ENCODE assay signal across 8 cellular contexts in the genomic region with DNA sequence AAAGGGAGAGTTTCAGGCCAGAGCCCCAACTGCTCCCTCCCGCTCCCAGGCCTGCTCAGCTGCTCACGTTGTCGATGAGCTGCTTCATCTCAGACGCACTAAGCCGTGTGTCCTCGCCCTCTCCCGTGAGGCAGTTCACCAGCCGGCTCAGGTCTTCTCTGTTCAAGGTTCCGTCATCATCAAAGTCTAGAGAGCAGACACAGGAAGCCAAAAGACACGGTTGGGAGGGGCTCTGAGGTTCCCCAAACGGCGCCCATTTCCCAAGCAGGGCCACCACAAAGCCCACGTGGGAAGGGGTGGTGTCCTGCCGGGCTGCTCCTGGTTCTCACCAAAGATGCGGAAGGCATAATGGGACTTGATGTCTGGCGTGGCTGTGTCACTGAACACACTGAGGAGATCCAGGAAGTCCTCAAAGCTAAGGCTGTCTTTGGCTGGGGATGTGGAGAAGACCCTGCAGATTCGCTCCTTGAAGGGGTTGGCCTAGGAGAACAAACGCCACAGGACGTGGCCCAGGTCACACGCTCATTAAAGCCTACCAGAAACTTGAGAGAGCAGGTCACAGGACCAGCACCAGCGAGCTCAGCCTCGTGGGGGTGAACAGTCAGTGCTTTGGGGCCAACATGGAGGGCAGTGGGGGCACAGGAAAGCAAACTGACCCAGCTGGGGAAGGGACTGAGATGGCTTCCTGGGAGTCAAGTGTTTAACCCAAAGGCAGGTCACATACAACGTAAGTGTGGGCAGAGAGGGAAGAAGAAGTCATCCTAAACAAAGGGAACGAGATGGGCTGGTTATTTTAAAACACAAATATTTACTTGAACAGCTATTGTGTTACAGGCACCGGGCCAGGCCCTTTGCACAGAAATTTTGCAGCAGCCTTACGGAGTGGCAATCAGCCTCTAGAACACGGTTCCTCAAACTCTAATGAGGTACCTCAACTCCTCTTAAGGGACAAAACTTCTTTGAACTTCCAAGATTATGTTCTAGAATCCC. TPM values are rescaled to one million over a fixed set of nuclear protein-coding genes. Genes with fewer than 3 reads are reported as not detected.
DNase-seq lines count a peak whose midpoint lies in the region; ATAC-seq and TF ChIP-seq lines count a peak whose summit lies in the region.

No MANE protein-coding gene starts in this region.

- H3K9me3 Mint-ChIP-seq in HFFc6 = no peaks in the 10 kb centered on the region
- H3K9me3 Mint-ChIP-seq in activated CD8-positive, alpha-beta T cell treated with anti-CD3 and anti-CD28 coated beads, Interleukin-2, amount 10 ng/mL, durations not matched to agents 7 days and 5 days (ENCODE audit: insufficient read depth) = no peaks in the 10 kb centered on the region

- H3K4me3 Mint-ChIP-seq in HFFc6 = peak overlapping the region; percentile 53
- peak overlapping the region; percentile 92 for H3K4me3 Mint-ChIP-seq in activated CD8-positive, alpha-beta T cell treated with anti-CD3 and anti-CD28 coated beads, Interleukin-2, amount 10 ng/mL, durations not matched to agents 7 days and 5 days

- no peak for TF ChIP-seq CTCF in HFFc6 (IDR thresholded peaks at IDR 0.05)
- no peak for TF ChIP-seq CTCF in esophagus muscularis mucosa (IDR thresholded peaks at IDR 0.05)

- H3K27me3 Mint-ChIP-seq in HFFc6 (ENCODE audit: insufficient read depth) = no peaks in the 10 kb centered on the region; the same call in 1 of the 2 replicates
- H3K27me3 Mint-ChIP-seq in activated CD8-positive, alpha-beta T cell treated with anti-CD3 and anti-CD28 coated beads, Interleukin-2, amount 10 ng/mL, durations not matched to agents 7 days and 5 days (ENCODE audit: low read depth) = no peaks in the 10 kb centered on the region

- H3K27ac Mint-ChIP-seq in HFFc6 = no peak overlapping the region
- H3K27ac Mint-ChIP-seq in activated CD8-positive, alpha-beta T cell treated with anti-CD3 and anti-CD28 coated beads, Interleukin-2, amount 10 ng/mL, durations not matched to agents 7 days and 5 days = peak overlapping the region; percentile 93

- intact Hi-C loops in esophagus muscularis mucosa (cut with DNase I) = no loop called here

- POLR2A ChIA-PET in activated CD8-positive, alpha-beta T cell treated with anti-CD3 and anti-CD28 coated beads, Interleukin-2, amount 10 ng/mL, durations not matched to agents 7 days and 5 days (lab: Charles Lee) = interaction anchor here (0.6 to 4.7 kb wide), 9 partner anchors 14 to 614 kb away, joined by 3 to 35 read pairs (median 3); a partner anchor contains a TSS

- CTCF ChIA-PET in activated CD8-positive, alpha-beta T cell treated with anti-CD3 and anti-CD28 coated beads, Interleukin-2, amount 10 ng/mL, durations not matched to agents 7 days and 5 days (lab: Charles Lee) = interaction anchor here (0.8 to 4.0 kb wide), 11 partner anchors 9 to 701 kb away, joined by 3 to 21 read pairs (median 4); a partner anchor contains a TSS

- peak; percentile 64 for ATAC-seq in activated CD8-positive, alpha-beta T cell treated with anti-CD3 and anti-CD28 coated beads, Interleukin-2, amount 10 ng/mL, durations not matched to agents 7 days and 5 days
- ATAC-seq in HG03097 (IDR thresholded peaks at IDR 0.05; ENCODE audit: low FRiP score, unreplicated experiment) = no peak

- no peak for TF ChIP-seq EP300 in esophagus muscularis mucosa (IDR thresholded peaks at IDR 0.05)

- H3K36me3 Mint-ChIP-seq in HFFc6 (ENCODE audit: low read depth) = peaks cover 6% of the 10 kb centered on the region
- H3K36me3 Mint-ChIP-seq in activated CD8-positive, alpha-beta T cell treated with anti-CD3 and anti-CD28 coated beads, Interleukin-2, amount 10 ng/mL, durations not matched to agents 7 days and 5 days (ENCODE audit: low read depth) = peaks cover 36% of the 10 kb centered on the region

- no peak overlapping the region for H3K4me3 ChIP-seq in esophagus muscularis mucosa

- peaks cover 15 to 63% (median 55%) of the 10 kb centered on the region in 4 donors for H3K36me3 ChIP-seq in esophagus muscularis mucosa

- TF ChIP-seq POLR2A in esophagus muscularis mucosa (IDR thresholded peaks at IDR 0.05; ENCODE audit: low read depth) = no peak

- H3K27ac ChIP-seq in esophagus muscularis mucosa (replicated peaks in 1 of 4) = peak overlapping the region; percentile 36 to 97 (median 71)

- H3K4me1 ChIP-seq in esophagus muscularis mucosa = peaks cover 41 to 63% (median 61%) of the 10 kb centered on the region in 4 donors

- WGBS in esophagus muscularis mucosa = 63% methylated on average over 24 of the region's 27 CpGs

- DNase-seq in HFFc6 (no peak), esophagus muscularis mucosa (ENCODE audit: extremely low spot score) (no peak), GM03348 (ENCODE audit: low spot score) (no peak), NCI-H1092 treated with DMSO at 0.1 percent for 48 hours (lab: John Stamatoyannopoulos, UW) (no peak), AG08396 (ENCODE audit: low spot score) (no peak)
- peak; percentile 89 for DNase-seq in activated CD8-positive, alpha-beta T cell treated with anti-CD3 and anti-CD28 coated beads, Interleukin-2, amount 10 ng/mL, durations not matched to agents 7 days and 5 days
- DNase-seq in stimulated activated CD4-positive, alpha-beta T cell treated with anti-CD3 and anti-CD28 coated beads, TNF-alpha, amount 100 ng/mL, for 1 hour (ENCODE audit: low read depth in 3 of 3, low spot score in 1 of 3) = peak; percentile 42 to 67 (median 60)

- H3K4me1 Mint-ChIP-seq in HFFc6 (ENCODE audit: low read depth) = peaks cover 29% of the 10 kb centered on the region
- peaks cover 50% of the 10 kb centered on the region for H3K4me1 Mint-ChIP-seq in activated CD8-positive, alpha-beta T cell treated with anti-CD3 and anti-CD28 coated beads, Interleukin-2, amount 10 ng/mL, durations not matched to agents 7 days and 5 days (ENCODE audit: low read depth)

- H3K27me3 ChIP-seq in esophagus muscularis mucosa = no peaks in the 10 kb centered on the region

- no peaks in the 10 kb centered on the region for H3K9me3 ChIP-seq in esophagus muscularis mucosa

RNA-seq across cellular contexts. Expression of a gene that starts 2.4 kb away (rescaled TPM):
- total RNA-seq in HFFc6 (2021; fragmentation: NEBNext Ultra II Directional; extraction: Animal tissue kit (Norgen Biotek cat#: 25700)) = 10 to 100 TPM; 73.5 to 82.2 (median 76.9) TPM
- total RNA-seq in activated CD8-positive, alpha-beta T cell treated with anti-CD3 and anti-CD28 coated beads, Interleukin-2, amount 10 ng/mL, durations not matched to agents 7 days and 5 days = 100 to 1,000 TPM in 1 of 2 experiments, 10 to 100 TPM in 1; 92.4 to 102 TPM
- 10 to 100 TPM; 27.2 to 49.0 (median 33.8) TPM for total RNA-seq in esophagus muscularis mucosa

RNA-seq across cellular contexts. Expression of a gene that starts 2.7 kb away (rescaled TPM):
- 1 to 10 TPM; 4.5 to 6.3 (median 5.2) TPM for total RNA-seq in HFFc6 (2021; fragmentation: NEBNext Ultra II Directional; extraction: Animal tissue kit (Norgen Biotek cat#: 25700))
- total RNA-seq in activated CD8-positive, alpha-beta T cell treated with anti-CD3 and anti-CD28 coated beads, Interleukin-2, amount 10 ng/mL, durations not matched to agents 7 days and 5 days = 10 to 100 TPM; 10.0 to 12.1 TPM
- 1 to 10 TPM; 3.8 to 7.4 (median 5.3) TPM for total RNA-seq in esophagus muscularis mucosa

RNA-seq across cellular contexts. Expression of a gene that starts 18.0 kb away (rescaled TPM):
- under 1 TPM in 2 of 6 experiments, not detected in 4; 0.07 to 0.14 TPM for total RNA-seq in HFFc6 (2021; fragmentation: NEBNext Ultra II Directional; extraction: Animal tissue kit (Norgen Biotek cat#: 25700))
- total RNA-seq in activated CD8-positive, alpha-beta T cell treated with anti-CD3 and anti-CD28 coated beads, Interleukin-2, amount 10 ng/mL, durations not matched to agents 7 days and 5 days = 1 to 10 TPM in 1 of 2 experiments, not detected in 1; 1.3 TPM
- total RNA-seq in esophagus muscularis mucosa = under 1 TPM in 2 of 4 donors, not detected in 2; 0.32 to 0.42 TPM

RNA-seq across cellular contexts. Expression of a gene that starts 30.2 kb away (rescaled TPM):
- total RNA-seq in HFFc6 (2021; fragmentation: NEBNext Ultra II Directional; extraction: Animal tissue kit (Norgen Biotek cat#: 25700)) = 1 to 10 TPM; 5.6 to 7.7 (median 7.2) TPM
- total RNA-seq in activated CD8-positive, alpha-beta T cell treated with anti-CD3 and anti-CD28 coated beads, Interleukin-2, amount 10 ng/mL, durations not matched to agents 7 days and 5 days = 10 to 100 TPM in 1 of 2 experiments, 1 to 10 TPM in 1; 8.6 to 11.2 TPM
- total RNA-seq in esophagus muscularis mucosa = 10 to 100 TPM; 30.7 to 68.3 (median 43.4) TPM

RNA-seq across cellular contexts. Expression of a gene that starts 34.1 kb away (rescaled TPM):
- 100 to 1,000 TPM in 1 of 6 experiments, 10 to 100 TPM in 5; 81.3 to 105 (median 83.2) TPM for total RNA-seq in HFFc6 (2021; fragmentation: NEBNext Ultra II Directional; extraction: Animal tissue kit (Norgen Biotek cat#: 25700))
- 10 to 100 TPM; 29.7 to 29.8 TPM for total RNA-seq in activated CD8-positive, alpha-beta T cell treated with anti-CD3 and anti-CD28 coated beads, Interleukin-2, amount 10 ng/mL, durations not matched to agents 7 days and 5 days
- total RNA-seq in esophagus muscularis mucosa = 100 to 1,000 TPM; 140 to 166 (median 154) TPM

Comparison
In these comparisons a context has a peak if more than half of its experiments do, and no peak if none do; other contexts are left out.
1. DNase-seq: peak in activated CD8-positive, alpha-beta T cell treated with anti-CD3 and anti-CD28 coated beads, Interleukin-2, amount 10 ng/mL, durations not matched to agents 7 days and 5 days (single experiment) and stimulated activated CD4-positive, alpha-beta T cell treated with anti-CD3 and anti-CD28 coated beads, TNF-alpha, amount 100 ng/mL, for 1 hour (3 of 3); none in HFFc6 (single experiment), esophagus muscularis mucosa (single experiment), GM03348 (single experiment), NCI-H1092 treated with DMSO at 0.1 percent for 48 hours (single experiment) and AG08396 (single experiment).